1 cellular context compared by ENCODE assay signal in the genomic region with DNA sequence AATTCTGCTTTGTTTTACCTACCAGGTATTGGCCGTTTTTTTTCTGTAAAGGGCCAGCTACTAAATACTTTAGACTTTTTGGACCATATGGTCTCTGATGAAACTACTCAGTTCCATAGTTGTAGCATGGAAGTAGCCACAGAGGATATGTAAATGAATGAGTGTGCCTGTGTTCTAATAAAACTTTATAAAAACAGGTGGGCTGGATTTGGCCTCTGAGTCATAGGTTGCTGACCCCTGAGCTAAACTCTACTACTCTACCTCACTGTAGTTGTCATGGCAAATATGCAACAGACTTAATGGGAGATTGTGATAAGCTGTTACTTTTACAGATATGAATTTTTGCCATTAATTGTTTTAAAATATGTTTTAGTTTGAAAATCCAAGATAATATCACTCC.
TF ChIP-seq lines count a peak whose summit lies in the region.

No MANE protein-coding gene starts in this region.

TF ChIP-seq in GM12878, 131 proteins besides CTCF, POLR2A, EP300 and RAD21 (continued from another document):
- TF ChIP-seq IRF5 (IDR thresholded peaks at IDR 0.05; ENCODE audit: borderline replicate concordance) (no peak), ZBTB40 (IDR thresholded peaks at IDR 0.05; ENCODE audit: borderline replicate concordance) (peak; percentile 86)
